ENCODE assay signal across 9 cellular contexts in genomic region chr15:40768492-40769309, GRCh38. TPM values are rescaled to one million over a fixed set of nuclear protein-coding genes. Genes with fewer than 3 reads are reported as not detected.
DNase-seq lines count a peak whose midpoint lies in the region; ATAC-seq and TF ChIP-seq lines count a peak whose summit lies in the region.
"Had no signal": no experiment of that assay in that cellular context is flagged by ENCODE, and none has a peak within 500 bp of the region (broad histone marks: within the 10 kb centered on the region; RNA-seq: fewer than 3 reads in every experiment).

No MANE protein-coding gene starts in this region.

- CTCF ChIA-PET in activated CD4-positive, alpha-beta memory T cell treated with anti-CD3 and anti-CD28 coated beads, Interleukin-2, amount 10 ng/mL, durations not matched to agents 7 days and 5 days (lab: Charles Lee), result interaction anchor here (1.0 kb wide), 1 partner anchor 10 kb away, joined by 3 read pairs; no protein-coding TSS in a partner anchor

- DNase-seq in CD14-positive monocyte (ENCODE audit: low spot score) (peak; percentile 66), left colon (peak; percentile 63 to 70), kidney glomerular epithelial cell (lab: John Stamatoyannopoulos, UW) (no peak)
- DNase-seq in activated CD4-positive, alpha-beta memory T cell treated with anti-CD3 and anti-CD28 coated beads, Interleukin-2, amount 10 ng/mL, durations not matched to agents 7 days and 5 days, result no peak

- intact Hi-C loops in CD14-positive monocyte (cut with micrococcal nuclease), result loop anchor here in 1 of 2 donors (10.0 kb wide), 1 partner anchor 74 kb away; the partner anchor contains the start of gene RAD51
- intact Hi-C loops in left colon (cut with DNase I, micrococcal nuclease), result no loop called here

- H3K27ac Mint-ChIP-seq in CD14-positive monocyte, result peak overlapping the region in 5 of 7 donors; percentile 31 to 86 (median 71)
- H3K27ac Mint-ChIP-seq in activated CD4-positive, alpha-beta memory T cell treated with anti-CD3 and anti-CD28 coated beads, Interleukin-2, amount 10 ng/mL, durations not matched to agents 7 days and 5 days, result peak overlapping the region; percentile 62

- POLR2A ChIA-PET in activated CD4-positive, alpha-beta memory T cell treated with anti-CD3 and anti-CD28 coated beads, Interleukin-2, amount 10 ng/mL, durations not matched to agents 7 days and 5 days (lab: Charles Lee), result interaction anchor here (0.6 to 3.0 kb wide), 6 partner anchors 11 to 131 kb away, joined by 3 to 11 read pairs (median 4); partner anchors contain the start of gene RAD51

- H3K36me3 Mint-ChIP-seq in CD14-positive monocyte, result peaks cover 35 to 54% of the 10 kb centered on the region in 2 donors
- H3K36me3 Mint-ChIP-seq in activated CD4-positive, alpha-beta memory T cell treated with anti-CD3 and anti-CD28 coated beads, Interleukin-2, amount 10 ng/mL, durations not matched to agents 7 days and 5 days (ENCODE audit: low read depth), result peaks cover 13% of the 10 kb centered on the region

- H3K9me3 Mint-ChIP-seq in CD14-positive monocyte, result no peaks in the 10 kb centered on the region
- H3K9me3 Mint-ChIP-seq in activated CD4-positive, alpha-beta memory T cell treated with anti-CD3 and anti-CD28 coated beads, Interleukin-2, amount 10 ng/mL, durations not matched to agents 7 days and 5 days, result no peaks in the 10 kb centered on the region

- no peak for TF ChIP-seq CTCF in CD14-positive monocyte (IDR thresholded peaks at IDR 0.05)

- peaks cover 0 to 3% (median 2%) of the 10 kb centered on the region in 3 donors for H3K27me3 Mint-ChIP-seq in CD14-positive monocyte (ENCODE audit: low read depth in 3 of 3)
- H3K27me3 Mint-ChIP-seq in activated CD4-positive, alpha-beta memory T cell treated with anti-CD3 and anti-CD28 coated beads, Interleukin-2, amount 10 ng/mL, durations not matched to agents 7 days and 5 days, result no peaks in the 10 kb centered on the region

- ATAC-seq in GM21367 (IDR thresholded peaks at IDR 0.05; ENCODE audit: unreplicated experiment) (peak; percentile 11), left colon (peak; percentile 48), HG03175 (IDR thresholded peaks at IDR 0.05; ENCODE audit: unreplicated experiment) (no peak), HG03045 (IDR thresholded peaks at IDR 0.05; ENCODE audit: unreplicated experiment) (no peak), GM21526 (IDR thresholded peaks at IDR 0.05; ENCODE audit: low FRiP score, unreplicated experiment) (no peak)

- peaks cover 41% of the 10 kb centered on the region for H3K4me1 Mint-ChIP-seq in CD14-positive monocyte
- H3K4me1 Mint-ChIP-seq in activated CD4-positive, alpha-beta memory T cell treated with anti-CD3 and anti-CD28 coated beads, Interleukin-2, amount 10 ng/mL, durations not matched to agents 7 days and 5 days, result peaks cover 44% of the 10 kb centered on the region

- H3K4me3 Mint-ChIP-seq in CD14-positive monocyte, result peak overlapping the region; percentile 61 to 75
- H3K4me3 Mint-ChIP-seq in activated CD4-positive, alpha-beta memory T cell treated with anti-CD3 and anti-CD28 coated beads, Interleukin-2, amount 10 ng/mL, durations not matched to agents 7 days and 5 days, result no peak overlapping the region

RNA-seq across cellular contexts. Expression of gene C15orf62, which starts 1.1 kb away (rescaled TPM):
- under 1 TPM in 1 of 2 donors, not detected in 1; 0.23 TPM for polyA plus RNA-seq in CD14-positive monocyte
- 1 to 10 TPM; 1.1 to 1.2 TPM for total RNA-seq in activated CD4-positive, alpha-beta memory T cell treated with anti-CD3 and anti-CD28 coated beads, Interleukin-2, amount 10 ng/mL, durations not matched to agents 7 days and 5 days
- under 1 TPM; 0.25 to 0.61 TPM for total RNA-seq in left colon
- total RNA-seq: SK-MEL-5 had no signal

RNA-seq across cellular contexts. Expression of gene GCHFR, which starts 4.8 kb away (rescaled TPM):
- polyA plus RNA-seq in CD14-positive monocyte, result 10 to 100 TPM; 45.9 to 46.7 TPM
- 10 to 100 TPM; 39.4 to 39.6 TPM for total RNA-seq in activated CD4-positive, alpha-beta memory T cell treated with anti-CD3 and anti-CD28 coated beads, Interleukin-2, amount 10 ng/mL, durations not matched to agents 7 days and 5 days
- total RNA-seq in left colon, result 10 to 100 TPM; 21.2 to 35.1 TPM

RNA-seq across cellular contexts. Expression of gene RMDN3, which starts 13.6 kb away (rescaled TPM):
- polyA plus RNA-seq in CD14-positive monocyte, result 10 to 100 TPM in 1 of 2 donors, 1 to 10 TPM in 1; 9.8 to 13.2 TPM
- total RNA-seq in activated CD4-positive, alpha-beta memory T cell treated with anti-CD3 and anti-CD28 coated beads, Interleukin-2, amount 10 ng/mL, durations not matched to agents 7 days and 5 days, result 10 to 100 TPM; 28.4 to 30.5 TPM
- 10 to 100 TPM; 32.4 to 40.2 TPM for total RNA-seq in left colon

RNA-seq across cellular contexts. Expression of gene ZFYVE19, which starts 38.2 kb away (rescaled TPM):
- 10 to 100 TPM in 1 of 2 donors, 1 to 10 TPM in 1; 8.2 to 10.3 TPM for polyA plus RNA-seq in CD14-positive monocyte
- total RNA-seq in activated CD4-positive, alpha-beta memory T cell treated with anti-CD3 and anti-CD28 coated beads, Interleukin-2, amount 10 ng/mL, durations not matched to agents 7 days and 5 days, result 10 to 100 TPM; 27.2 to 29.8 TPM
- 10 to 100 TPM; 25.3 to 26.8 TPM for total RNA-seq in left colon

RNA-seq across cellular contexts. Expression of gene DNAJC17, which starts 38.6 kb away (rescaled TPM):
- polyA plus RNA-seq in CD14-positive monocyte, result 10 to 100 TPM; 15.7 to 21.5 TPM
- 10 to 100 TPM; 35.8 to 37.8 TPM for total RNA-seq in activated CD4-positive, alpha-beta memory T cell treated with anti-CD3 and anti-CD28 coated beads, Interleukin-2, amount 10 ng/mL, durations not matched to agents 7 days and 5 days
- total RNA-seq in left colon, result 10 to 100 TPM; 32.8 to 36.9 TPM

Comparison
In these comparisons a context has a peak if more than half of its experiments do, and no peak if none do; other contexts are left out.
1. DNase-seq: peak in CD14-positive monocyte (single experiment) and left colon (2 of 2); none in activated CD4-positive, alpha-beta memory T cell treated with anti-CD3 and anti-CD28 coated beads, Interleukin-2, amount 10 ng/mL, durations not matched to agents 7 days and 5 days (single experiment) and kidney glomerular epithelial cell (single experiment).
2. ATAC-seq: peak in GM21367 (single experiment) and left colon (single experiment); none in HG03175 (single experiment), HG03045 (single experiment) and GM21526 (single experiment).